15 cellular contexts compared by ENCODE assay signal in the genomic region with DNA sequence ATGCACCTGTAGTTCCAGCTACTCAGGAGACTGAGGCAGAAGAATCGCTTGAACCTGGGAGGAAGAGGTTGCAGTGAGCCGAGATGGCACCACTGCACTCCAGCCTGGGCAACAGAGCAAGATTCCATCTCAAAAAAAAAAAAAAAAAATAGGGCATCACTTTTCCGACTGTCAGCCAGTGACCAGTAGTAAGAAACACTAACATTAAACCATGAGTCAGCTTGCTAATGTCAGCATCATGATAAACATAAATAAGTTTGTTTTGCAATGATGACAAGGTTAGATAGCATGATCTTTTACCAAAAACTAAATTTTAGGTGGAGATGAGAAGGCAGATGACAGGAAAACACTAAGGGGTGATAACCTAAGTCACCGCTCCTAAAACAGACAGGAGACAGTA. TPM values are rescaled to one million over a fixed set of nuclear protein-coding genes. Genes with fewer than 3 reads are reported as not detected.
"Had no signal": no experiment of that assay in that cellular context is flagged by ENCODE, and none has a peak within 500 bp of the region (broad histone marks: within the 10 kb centered on the region; RNA-seq: fewer than 3 reads in every experiment).

No MANE protein-coding gene starts in this region.

RNA-seq across cellular contexts. Expression of a gene that starts 29.1 kb away (rescaled TPM):
- total RNA-seq: naive thymus-derived CD4-positive, alpha-beta T cell; osteoblast; ovary; stomach; subcutaneous adipose tissue; thoracic aorta; thyroid gland; tibial nerve; upper lobe of left lung; ureter; vagina had no signal
- polyA plus RNA-seq: naive thymus-derived CD4-positive, alpha-beta T cell; small intestine; stomach had no signal

RNA-seq across cellular contexts. Expression of a gene that starts 32.9 kb away (rescaled TPM):
- total RNA-seq: osteoblast, progenitor cell of endocrine pancreas, pulmonary artery endothelial cell had no signal
- polyA plus RNA-seq: naive thymus-derived CD4-positive, alpha-beta T cell; neural cell had no signal

RNA-seq across cellular contexts. Expression of a gene that starts 36.7 kb away (rescaled TPM):
- total RNA-seq: osteoblast, progenitor cell of endocrine pancreas, pulmonary artery endothelial cell had no signal
- polyA plus RNA-seq: neural cell had no signal
